8 cellular contexts compared by ENCODE assay signal in the genomic region with DNA sequence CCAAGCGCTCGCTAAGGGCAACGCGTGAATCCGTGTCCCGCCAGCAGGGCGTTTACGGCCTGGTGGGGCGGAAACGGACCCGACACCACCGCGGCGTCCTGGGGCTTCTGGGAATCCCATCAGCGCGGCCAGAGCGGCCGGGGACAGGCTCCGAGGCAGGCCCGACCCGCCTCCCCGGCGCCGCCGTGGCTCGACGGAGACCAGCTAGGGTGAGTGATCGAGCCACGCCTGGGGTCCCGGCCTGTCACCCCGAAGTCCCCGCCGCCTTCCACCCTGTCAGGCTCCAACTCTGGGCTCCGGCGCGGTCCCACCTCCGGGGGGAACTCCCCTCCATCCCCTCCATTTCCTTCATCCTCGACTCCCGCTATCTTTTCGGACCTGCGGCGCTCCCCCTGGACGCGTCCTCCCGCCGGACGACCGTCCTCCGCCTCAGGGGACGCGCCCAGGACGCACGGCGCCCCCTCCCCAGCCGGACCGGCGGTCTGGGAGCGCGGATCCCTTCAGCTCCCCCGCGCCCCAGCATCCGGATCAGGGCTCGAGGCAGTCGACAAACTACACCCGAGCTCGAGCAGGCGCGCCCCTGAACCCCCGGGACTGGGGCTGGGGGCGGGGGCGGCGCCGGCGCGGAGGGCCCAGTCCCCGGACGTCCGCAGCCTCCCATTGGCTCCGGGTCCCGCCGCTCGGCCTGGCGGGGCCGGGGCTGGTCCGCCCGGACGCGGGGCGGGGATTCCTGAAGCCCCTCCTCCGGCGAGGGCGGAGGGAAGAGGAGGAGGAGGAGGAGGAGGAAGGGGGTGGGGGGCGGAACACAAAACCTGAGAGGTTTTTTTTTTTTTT.
DNase-seq lines count a peak whose midpoint lies in the region; ATAC-seq, FAIRE-seq and TF ChIP-seq lines count a peak whose summit lies in the region.

No MANE protein-coding gene starts in this region.

- peaks cover 17% of the 10 kb centered on the region for H3F3A ChIP-seq in DOHH2 (ENCODE audit: control insufficient read depth, insufficient read depth)

- H3K36me3 Mint-ChIP-seq in nephron progenitor cell (ENCODE audit: low read depth), result peaks cover 6% of the 10 kb centered on the region
- H3K36me3 Mint-ChIP-seq in stimulated activated naive CD8-positive, alpha-beta T cell treated with anti-CD3 and anti-CD28 coated beads, Interleukin-15, Interleukin-2, amounts not matched to agents 100 ng/mL and 50 ng/mL, for 24 hours (ENCODE audit: low read depth), result peaks cover 4% of the 10 kb centered on the region

- no peaks in the 10 kb centered on the region for H3K9me2 ChIP-seq in DOHH2 (replicated peaks; ENCODE audit: control insufficient read depth, low read length)

- no peak for FAIRE-seq in RCC 7860 (lab: Jason Lieb, UNC)

- H3K4me3 ChIP-seq in DOHH2 (ENCODE audit: low read length) (peak overlapping the region; percentile 100), fibroblast of pulmonary artery (replicated peaks; ENCODE audit: low read depth, low read length) (peak overlapping the region; percentile 88)

- H3K4me3 Mint-ChIP-seq in nephron progenitor cell, result peak overlapping the region; percentile 90
- peak overlapping the region; percentile 84 for H3K4me3 Mint-ChIP-seq in stimulated activated naive CD8-positive, alpha-beta T cell treated with anti-CD3 and anti-CD28 coated beads, Interleukin-15, Interleukin-2, amounts not matched to agents 100 ng/mL and 50 ng/mL, for 24 hours

- H3K36me3 ChIP-seq in DOHH2 (ENCODE audit: control insufficient read depth, low read length), result peaks cover 31% of the 10 kb centered on the region

- peaks cover 8% of the 10 kb centered on the region; the same call in 1 of the 2 replicates for H4K20me1 ChIP-seq in DOHH2 (ENCODE audit: control insufficient read depth, insufficient read depth, low read depth, low read length)

- peaks cover 15% of the 10 kb centered on the region for H3K27me3 Mint-ChIP-seq in nephron progenitor cell (ENCODE audit: low read depth, poor library complexity)
- no peaks in the 10 kb centered on the region for H3K27me3 Mint-ChIP-seq in stimulated activated naive CD8-positive, alpha-beta T cell treated with anti-CD3 and anti-CD28 coated beads, Interleukin-15, Interleukin-2, amounts not matched to agents 100 ng/mL and 50 ng/mL, for 24 hours

- TF ChIP-seq CTCF in DOHH2 (IDR thresholded peaks at IDR 0.05; ENCODE audit: low read depth, low read length, poor library complexity, severe bottlenecking) (peak; percentile 23), fibroblast of pulmonary artery (IDR thresholded peaks at IDR 0.05; ENCODE audit: low read length, missing control alignments) (peak; percentile 17), nephron progenitor cell (IDR thresholded peaks at IDR 0.05) (no peak)

- peak overlapping the region; percentile 75 for H3K4me2 ChIP-seq in DOHH2 (ENCODE audit: low read length)

- no peaks in the 10 kb centered on the region for H3K9me3 ChIP-seq in DOHH2 (ENCODE audit: control insufficient read depth, insufficient read depth, low read length)

- peaks cover 30% of the 10 kb centered on the region for H3K4me1 Mint-ChIP-seq in nephron progenitor cell
- peaks cover 26% of the 10 kb centered on the region for H3K4me1 Mint-ChIP-seq in stimulated activated naive CD8-positive, alpha-beta T cell treated with anti-CD3 and anti-CD28 coated beads, Interleukin-15, Interleukin-2, amounts not matched to agents 100 ng/mL and 50 ng/mL, for 24 hours (ENCODE audit: low read depth)

- H3K27ac ChIP-seq in DOHH2 (ENCODE audit: low read depth, low read length), result peak overlapping the region; percentile 83

- H3K27ac Mint-ChIP-seq in nephron progenitor cell, result peak overlapping the region; percentile 22
- H3K27ac Mint-ChIP-seq in stimulated activated naive CD8-positive, alpha-beta T cell treated with anti-CD3 and anti-CD28 coated beads, Interleukin-15, Interleukin-2, amounts not matched to agents 100 ng/mL and 50 ng/mL, for 24 hours, result peak overlapping the region; percentile 83

- ATAC-seq in GM21786 (IDR thresholded peaks at IDR 0.05; ENCODE audit: unreplicated experiment), result peak; percentile 65

- peaks cover 64% of the 10 kb centered on the region for H3K79me2 ChIP-seq in DOHH2 (ENCODE audit: control insufficient read depth, low read length)

- DNase-seq in Kasumi-1 (lab: John Stamatoyannopoulos, UW) (peak; percentile 55 to 80), RCC 7860 (ENCODE audit: low spot score) (peak; percentile 66), fibroblast of pulmonary artery (ENCODE audit: low read depth) (peak; percentile 93), nephron progenitor cell (peak; percentile 97)
- DNase-seq in activated T-helper 9 cell treated with anti-CD3 and anti-CD28 coated beads, Interleukin-2, amount 50 U/mL, for 16 hours (ENCODE audit: low read depth), result peak; percentile 92

- H3K4me1 ChIP-seq in DOHH2 (ENCODE audit: control insufficient read depth, low read length), result peaks cover 30% of the 10 kb centered on the region

- H3K27me3 ChIP-seq in DOHH2 (ENCODE audit: control insufficient read depth, low read length), result no peaks in the 10 kb centered on the region

- H3K9me3 Mint-ChIP-seq in nephron progenitor cell, result no peaks in the 10 kb centered on the region
- H3K9me3 Mint-ChIP-seq in stimulated activated naive CD8-positive, alpha-beta T cell treated with anti-CD3 and anti-CD28 coated beads, Interleukin-15, Interleukin-2, amounts not matched to agents 100 ng/mL and 50 ng/mL, for 24 hours, result no peaks in the 10 kb centered on the region

Comparison
In these comparisons a context has a peak if more than half of its experiments do, and no peak if none do; other contexts are left out.
1. Peak in every context shown above with its lines: DNase-seq, ATAC-seq, H3K4me3 ChIP-seq and H3K27ac ChIP-seq.